ENCODE assay signal across 8 cellular contexts in genomic region chr7:23246540-23246939, GRCh38. TPM values are rescaled to one million over a fixed set of nuclear protein-coding genes. Genes with fewer than 3 reads are reported as not detected.
DNase-seq lines count a peak whose midpoint lies in the region; ATAC-seq and TF ChIP-seq lines count a peak whose summit lies in the region.

Gene GPNMB (plus strand): TSS chr7:23246775. CDS start chr7:23246858, 83 bp downstream.

- WGBS in adipose tissue, 3 donors = 44 to 64% (median 52%) methylated on average over 7 of the region's 7 CpGs

- no peaks in the 10 kb centered on the region for H3K4me1 ChIP-seq in ES-I3 (ENCODE audit: insufficient read depth, low read length)

- H3K9ac ChIP-seq in ES-I3 (ENCODE audit: low read depth, low read length) = peak within 1 kb of the TSS; percentile 7; the same call in 1 of the 2 replicates

- H3K9me3 ChIP-seq in ES-I3 (ENCODE audit: control insufficient read depth, insufficient read depth, low read length) = no peaks in the 10 kb centered on the region; the same call in 1 of the 2 replicates

- no peaks in the 10 kb centered on the region for H3K36me3 ChIP-seq in ES-I3 (ENCODE audit: insufficient read depth, low read length)

- intact Hi-C loops in left cardiac atrium (cut with DNase I) = loop anchor here (5.0 to 10.0 kb wide), 3 partner anchors 44 to 142 kb away; partner anchors contain the start of gene KLHL7 (in 1 of the 2)

- no peak for TF ChIP-seq CTCF in retinal pigment epithelial cell (conservative IDR thresholded peaks at IDR 0.05; ENCODE audit: low read depth, low read length)

- peak; percentile 55 to 85 for ATAC-seq in left cardiac atrium
- no peak for ATAC-seq in GM21737 (IDR thresholded peaks at IDR 0.05; ENCODE audit: unreplicated experiment)
- no peak for ATAC-seq in HG02610 (IDR thresholded peaks at IDR 0.05; ENCODE audit: unreplicated experiment)
- no peak for ATAC-seq in HG03159 (IDR thresholded peaks at IDR 0.05; ENCODE audit: unreplicated experiment)

- H3K27ac ChIP-seq in adipose tissue (ENCODE audit: low read depth, low read length) = no peak within 1 kb of the TSS

- no peak for DNase-seq in left cardiac atrium
- peak; percentile 99 for DNase-seq in retinal pigment epithelial cell (ENCODE audit: low read depth)
- no peak for DNase-seq in HT-29 (ENCODE audit: low spot score)

- H3K4me3 ChIP-seq in retinal pigment epithelial cell (ENCODE audit: low read length) = peak within 1 kb of the TSS; percentile 92

RNA-seq across cellular contexts. Expression of gene GPNMB, which starts in this region (rescaled TPM):
- 10 to 100 TPM in 2 of 3 donors, 1 to 10 TPM in 1; 4.8 to 59.2 (median 41.1) TPM for polyA plus RNA-seq in adipose tissue
- 100 to 1,000 TPM; 109 to 134 TPM for total RNA-seq in left cardiac atrium
- 0.18 and 0.74 TPM in 2 replicates for total RNA-seq in HT-29 (2014; rRNA removed; shearing (Covaris generic))

Comparison
In these comparisons a context has a peak if more than half of its experiments do, and no peak if none do; other contexts are left out.
1. RNA of gene GPNMB (total RNA-seq): 109 to 134 TPM in left cardiac atrium; 0.18 to 0.74 TPM in HT-29; every median in the first group is over 10 times any median in the second.
2. ATAC-seq: peak in left cardiac atrium (2 of 2); none in GM21737 (single experiment), HG02610 (single experiment) and HG03159 (single experiment).